In the genomic region with DNA sequence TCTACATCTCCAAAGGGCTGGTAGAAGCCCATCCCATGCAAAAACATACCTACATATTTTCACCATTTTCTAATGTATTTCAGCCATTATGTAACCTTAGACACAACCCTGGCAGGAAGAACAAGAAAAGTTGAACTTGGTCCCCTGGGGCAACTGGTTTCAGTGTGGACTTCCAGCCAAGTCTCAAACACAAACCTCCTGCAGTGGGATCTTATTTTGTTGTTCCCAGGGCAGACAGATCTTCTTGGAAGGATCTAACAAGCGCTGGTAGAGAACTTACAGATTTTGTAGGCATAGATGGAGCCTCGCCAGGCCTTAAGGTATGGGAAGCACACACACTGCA, we compare ENCODE assay signal across 27 cellular contexts.
A peak's percentile ranks its signal among the peaks of the same experiment; 100 is the strongest.
DNase-seq lines count a peak whose midpoint lies in the region; ATAC-seq, FAIRE-seq and TF ChIP-seq lines count a peak whose summit lies in the region.
"Had no signal": no experiment of that assay in that cellular context is flagged by ENCODE, and none has a peak within 500 bp of the region (broad histone marks: within the 10 kb centered on the region; RNA-seq: fewer than 3 reads in every experiment).

No MANE protein-coding gene starts in this region.

- DNase-seq in HepG2 (ENCODE audit: low spot score) (no peak), fibroblast of gingiva (ENCODE audit: low read depth) (peak; percentile 17), posterior vena cava (ENCODE audit: low spot score) (peak; percentile 11), epidermal melanocyte (ENCODE audit: insufficient read length, low spot score) (no peak), germinal center (ENCODE audit: low spot score) (no peak)
- DNase-seq in stimulated activated effector memory CD8-positive, alpha-beta T cell treated with anti-CD3 and anti-CD28 coated beads, Interleukin-12 subunit alpha, Interleukin-12 subunit beta, amount 100 ng/mL, for 72 hours (ENCODE audit: low spot score in 2 of 2): no peak
- DNase-seq: C1 segment of cervical spinal cord; Caco-2; CD8-positive, alpha-beta T cell; DMS79 treated with DMSO at 0.1 percent for 48 hours; MM.1S; NCI-H1048; NCI-H1417; NCI-H1694 treated with DMSO at 0.1 percent for 48 hours; NCI-H2081; NCI-H2227 treated with DMSO at 0.1 percent for 48 hours; NCI-H510A; NCI-H69; Right ventricle myocardium superior; RPMI8226 had no signal

- H3K4me3 ChIP-seq in liver (ENCODE audit: low read depth in 1 of 3, low read length in 3 of 3): peak overlapping the region in 1 of 3 donors; percentile 8
- no peak overlapping the region for H3K4me3 ChIP-seq in HepG2 (replicated peaks in 1 of 3; ENCODE audit: insufficient read depth in 1 of 3, low read depth in 2 of 3, low read length in 3 of 3)
- H3K4me3 ChIP-seq: SJSA1 had no signal

- H3K4me1 Mint-ChIP-seq in stimulated activated effector memory CD8-positive, alpha-beta T cell treated with anti-CD3 and anti-CD28 coated beads, Interleukin-12 subunit alpha, Interleukin-12 subunit beta, amount 100 ng/mL, for 72 hours: no peaks in the 10 kb centered on the region

- TF ChIP-seq POLR2A in HepG2 (IDR thresholded peaks at IDR 0.05; ENCODE audit: insufficient read depth in 1 of 2, low read depth in 2 of 2, low read length in 2 of 2): no peak

- WGBS in liver: 74% methylated on average over 2 of the region's 2 CpGs
- WGBS in HepG2 (ENCODE audit: low lambda C conversion rate): 71% methylated on average over 1 of the region's 2 CpGs

- H3K4me3 Mint-ChIP-seq in stimulated activated effector memory CD8-positive, alpha-beta T cell treated with anti-CD3 and anti-CD28 coated beads, Interleukin-12 subunit alpha, Interleukin-12 subunit beta, amount 100 ng/mL, for 72 hours: no peak overlapping the region
- H3K4me3 Mint-ChIP-seq: CD8-positive, alpha-beta T cell; IgD-negative memory B cell had no signal

- no TSS peak for BruUV-seq in HepG2 (replicated peaks; lab: Mats Ljungman, UMichigan)

- TF ChIP-seq CTCF in liver (IDR thresholded peaks at IDR 0.05; ENCODE audit: low read depth, low read length, missing input control) (no peak), HepG2 (CRISPR knock-in tag; IDR thresholded peaks at IDR 0.05) (no peak)

- H3K4me2 ChIP-seq in HepG2 (ENCODE audit: low read depth, low read length): no peak overlapping the region
- H3K4me2 ChIP-seq: KMS-11 had no signal

- H3K36me3 ChIP-seq in liver (ENCODE audit: control insufficient read depth in 4 of 4, insufficient read depth in 3 of 4, low read depth in 1 of 4, low read length in 3 of 4): no peaks in the 10 kb centered on the region
- no peaks in the 10 kb centered on the region for H3K36me3 ChIP-seq in HepG2 (replicated peaks in 1 of 2; ENCODE audit: control insufficient read depth in 1 of 2, insufficient read depth in 2 of 2, low read length in 2 of 2)
- H3K36me3 ChIP-seq: SJSA1 had no signal

- H3K27me3 ChIP-seq in liver (ENCODE audit: control insufficient read depth in 4 of 4, insufficient read depth in 4 of 4, low read length in 3 of 4) (no peaks in the 10 kb centered on the region), HepG2 (ENCODE audit: control insufficient read depth in 1 of 2, insufficient read depth in 2 of 2, low read length in 2 of 2) (no peaks in the 10 kb centered on the region)
- H3K27me3 ChIP-seq: SJSA1 had no signal

- TF ChIP-seq RAD21 in liver (IDR thresholded peaks at IDR 0.05) (peak; percentile 8 to 31), HepG2 (CRISPR knock-in tag; IDR thresholded peaks at IDR 0.05) (no peak)

- no peaks in the 10 kb centered on the region for H3K79me2 ChIP-seq in HepG2 (ENCODE audit: insufficient read depth, low read length)

- H3K9ac ChIP-seq in liver (ENCODE audit: low read depth in 1 of 2, low read length in 2 of 2): no peak overlapping the region
- no peak overlapping the region for H3K9ac ChIP-seq in HepG2 (ENCODE audit: insufficient read depth, low read depth, low read length)
- H3K9ac ChIP-seq: KMS-11 had no signal

- H3K27ac Mint-ChIP-seq in stimulated activated effector memory CD8-positive, alpha-beta T cell treated with anti-CD3 and anti-CD28 coated beads, Interleukin-12 subunit alpha, Interleukin-12 subunit beta, amount 100 ng/mL, for 72 hours: no peak overlapping the region
- H3K27ac Mint-ChIP-seq: CD8-positive, alpha-beta T cell; IgD-negative memory B cell had no signal

- no peaks in the 10 kb centered on the region for H4K20me1 ChIP-seq in HepG2 (ENCODE audit: insufficient read depth, low read length)

- intact Hi-C loops in HepG2 (cut with micrococcal nuclease; ENCODE audit: unreplicated experiment): no loop called here
- intact Hi-C loops in posterior vena cava (cut with DNase I): no loop called here

- TF ChIP-seq EP300 in HepG2 (IDR thresholded peaks at IDR 0.05; ENCODE audit: low read depth in 2 of 2, low read length in 2 of 2): no peak
- no peak for TF ChIP-seq EP300 in HepG2 (CRISPR knock-in tag; IDR thresholded peaks at IDR 0.05; ENCODE audit: borderline replicate concordance)

- no peak for ATAC-seq in HepG2
- no peak for ATAC-seq in stimulated activated effector memory CD8-positive, alpha-beta T cell treated with anti-CD3 and anti-CD28 coated beads, Interleukin-12 subunit alpha, Interleukin-12 subunit beta, amount 100 ng/mL, for 72 hours
- ATAC-seq: CD8-positive, alpha-beta T cell had no signal

- H3K36me3 Mint-ChIP-seq in stimulated activated effector memory CD8-positive, alpha-beta T cell treated with anti-CD3 and anti-CD28 coated beads, Interleukin-12 subunit alpha, Interleukin-12 subunit beta, amount 100 ng/mL, for 72 hours: no peaks in the 10 kb centered on the region
- H3K36me3 Mint-ChIP-seq: IgD-negative memory B cell had no signal

- H3K9me3 Mint-ChIP-seq in stimulated activated effector memory CD8-positive, alpha-beta T cell treated with anti-CD3 and anti-CD28 coated beads, Interleukin-12 subunit alpha, Interleukin-12 subunit beta, amount 100 ng/mL, for 72 hours: no peaks in the 10 kb centered on the region
- H3K9me3 Mint-ChIP-seq: CD8-positive, alpha-beta T cell had no signal

- CTCF ChIA-PET in HepG2 (lab: Yijun Ruan, JAX; ENCODE audit: low intra/inter-chr PET ratio, low total read pairs): no interaction called here

- H3K4me1 ChIP-seq in liver (ENCODE audit: control insufficient read depth in 4 of 4, insufficient read depth in 4 of 4, low read length in 3 of 4) (peaks cover 5 to 36% (median 32%) of the 10 kb centered on the region in 4 donors), HepG2 (ENCODE audit: insufficient read depth, low read length) (peaks cover 14% of the 10 kb centered on the region)
- H3K4me1 ChIP-seq: Caco-2, SJSA1 had no signal

- no peak for FAIRE-seq in HepG2 (lab: Jason Lieb, UNC)
- FAIRE-seq: A204.1, GM19239, H54 had no signal

- H3K9me3 ChIP-seq in liver (ENCODE audit: control insufficient read depth in 4 of 4, low read length in 3 of 4): no peaks in the 10 kb centered on the region
- no peaks in the 10 kb centered on the region for H3K9me3 ChIP-seq in HepG2 (ENCODE audit: low read length)
- H3K9me3 ChIP-seq: Caco-2, SJSA1 had no signal

- POLR2A ChIA-PET in HepG2 (lab: Yijun Ruan, JAX): no interaction called here

- H3K27ac ChIP-seq in liver (ENCODE audit: low read depth in 1 of 2, low read length in 2 of 2) (no peak overlapping the region), HepG2 (ENCODE audit: extremely low read length, insufficient read depth, low read length) (no peak overlapping the region)
- H3K27ac ChIP-seq: KMS-11, SJSA1 had no signal

- in situ Hi-C loops in HepG2 (cut with HindIII; ENCODE audit: extremely low pct_ligation_motif_present, low pct_unique_long_range_greater_than_20kb): no loop called here

- H2AFZ ChIP-seq in HepG2 (ENCODE audit: low read length): no peak overlapping the region

TF ChIP-seq in liver, 16 proteins besides CTCF, POLR2A, EP300 and RAD21 (continues in another document):
- TF ChIP-seq SP1 (IDR thresholded peaks at IDR 0.05): peak; percentile 31
- peak; percentile 65 to 70 for TF ChIP-seq RXRA (IDR thresholded peaks at IDR 0.05)
- no peak for TF ChIP-seq YY1 (IDR thresholded peaks at IDR 0.05)
- peak in 1 of 2 donors; percentile 20 for TF ChIP-seq JUND (IDR thresholded peaks at IDR 0.05)
- no peak for TF ChIP-seq FOXA1 (IDR thresholded peaks at IDR 0.05)
- TF ChIP-seq HNF4G (IDR thresholded peaks at IDR 0.05): peak; percentile 81

TF ChIP-seq in HepG2, 621 proteins besides CTCF, POLR2A, EP300 and RAD21:
- TF ChIP-seq, protein P1, sequence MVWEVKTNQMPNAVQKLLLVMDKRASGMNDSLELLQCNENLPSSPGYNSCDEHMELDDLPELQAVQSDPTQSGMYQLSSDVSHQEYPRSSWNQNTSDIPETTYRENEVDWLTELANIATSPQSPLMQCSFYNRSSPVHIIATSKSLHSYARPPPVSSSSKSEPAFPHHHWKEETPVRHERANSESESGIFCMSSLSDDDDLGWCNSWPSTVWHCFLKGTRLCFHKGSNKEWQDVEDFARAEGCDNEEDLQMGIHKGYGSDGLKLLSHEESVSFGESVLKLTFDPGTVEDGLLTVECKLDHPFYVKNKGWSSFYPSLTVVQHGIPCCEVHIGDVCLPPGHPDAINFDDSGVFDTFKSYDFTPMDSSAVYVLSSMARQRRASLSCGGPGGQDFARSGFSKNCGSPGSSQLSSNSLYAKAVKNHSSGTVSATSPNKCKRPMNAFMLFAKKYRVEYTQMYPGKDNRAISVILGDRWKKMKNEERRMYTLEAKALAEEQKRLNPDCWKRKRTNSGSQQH (CRISPR knock-in tag; IDR thresholded peaks at IDR 0.05; ENCODE audit: low read depth): no peak
- TF ChIP-seq ZNF207 (IDR thresholded peaks at IDR 0.05; ENCODE audit: borderline replicate concordance) (no peak), RBFOX2 (IDR thresholded peaks at IDR 0.05; ENCODE audit: low read depth, low read length) (no peak), KAT8 (CRISPR knock-in tag; IDR thresholded peaks at IDR 0.05) (no peak)
TF ChIP-seq in HepG2: peak in this region for 0.

Comparison
In these comparisons a context has a peak if more than half of its experiments do, and no peak if none do; other contexts are left out.
1. DNase-seq: peak in fibroblast of gingiva (single experiment) and posterior vena cava (single experiment); none in HepG2 (single experiment), stimulated activated effector memory CD8-positive, alpha-beta T cell treated with anti-CD3 and anti-CD28 coated beads, Interleukin-12 subunit alpha, Interleukin-12 subunit beta, amount 100 ng/mL, for 72 hours (0 of 2), epidermal melanocyte (single experiment) and germinal center (single experiment).